ENCODE assay signal across 25 cellular contexts in genomic region chr7:84219310-84219709, GRCh38. TPM values are rescaled to one million over a fixed set of nuclear protein-coding genes. Genes with fewer than 3 reads are reported as not detected.
"Had no signal": no experiment of that assay in that cellular context is flagged by ENCODE, and none has a peak within 500 bp of the region (broad histone marks: within the 10 kb centered on the region; RNA-seq: fewer than 3 reads in every experiment).

No MANE protein-coding gene starts in this region.

- H3K36me3 ChIP-seq: ascending aorta, brain microvascular endothelial cell, sigmoid colon, stomach, suprapubic skin, tibial nerve, WERI-Rb-1 had no signal

- H3K4me1 ChIP-seq: ascending aorta, sigmoid colon, stomach, suprapubic skin, tibial nerve had no signal

- DNase-seq: activated CD4-positive, alpha-beta T cell treated with anti-CD3 and anti-CD28 coated beads, Interleukin-2, amount 10 ng/mL, durations not matched to agents 7 days and 5 days; activated CD4-positive, CD25-positive, alpha-beta regulatory T cell treated with anti-CD3 and anti-CD28 coated beads, Interleukin-2, amount 50 U/mL, for 72 hours; activated CD8-positive, alpha-beta T cell treated with anti-CD3 and anti-CD28 coated beads for 36 hours; activated gamma-delta T cell; endodermal cell; erythroblast; hypothalamus; left ventricle myocardium superior; retina; sigmoid colon; stimulated activated CD4-positive, alpha-beta T cell treated with anti-CD3 and anti-CD28 coated beads, Interleukin-15, amount 100 ng/mL, for 24 hours; stomach; WERI-Rb-1 had no signal

- H3K27ac ChIP-seq: ascending aorta, brain microvascular endothelial cell, coronary artery, sigmoid colon, stomach, suprapubic skin, tibial nerve, WERI-Rb-1 had no signal

- FAIRE-seq: frontal cortex, islet of Langerhans, TTC549 had no signal

- H3K4me3 ChIP-seq: ascending aorta, coronary artery, sigmoid colon, smooth muscle cell, stomach, suprapubic skin, tibial nerve had no signal

- ATAC-seq: activated CD8-positive, alpha-beta T cell treated with anti-CD3 and anti-CD28 coated beads for 36 hours; left ventricle myocardium superior; natural killer cell treated with Interleukin-12 subunit alpha and Interleukin-12 subunit beta and Interleukin-15 and Interleukin-18, amount 100 ng/mL, for 72 hours; stimulated activated memory B cell treated with anti-CD40 and anti-IgM and Interleukin-4, amounts not matched to agents 10 μg/mL and 1 μg/mL and 100 μg/mL, for 72 hours had no signal

- H3K9me3 ChIP-seq: ascending aorta, sigmoid colon, stomach, suprapubic skin, tibial nerve had no signal

- H3K4me2 ChIP-seq: smooth muscle cell had no signal

- H3K27me3 ChIP-seq: ascending aorta, brain microvascular endothelial cell, sigmoid colon, stomach, suprapubic skin, tibial nerve had no signal

RNA-seq across cellular contexts. Expression of gene SEMA3A, which starts 24.7 kb away (rescaled TPM):
- total RNA-seq: activated T-helper 1 cell treated with anti-CD3 and anti-CD28 coated beads, Interleukin-12 subunit alpha, Interleukin-12 subunit beta, Interleukin-2, Interleukin-4 antibody, amounts not matched to agents 30 ng/mL and 10 ng/mL and 1 ng/mL, durations not matched to agents 14 hours and 24 hours and 36 hours had no signal
